Comparison of ENCODE assay signal across 11 cellular contexts in genomic region chr18:80200171-80200931, GRCh38. TPM values are rescaled to one million over a fixed set of nuclear protein-coding genes. Genes with fewer than 3 reads are reported as not detected.
DNase-seq lines count a peak whose midpoint lies in the region; ATAC-seq and TF ChIP-seq lines count a peak whose summit lies in the region.
"Had no signal": no experiment of that assay in that cellular context is flagged by ENCODE, and none has a peak within 500 bp of the region (broad histone marks: within the 10 kb centered on the region; RNA-seq: fewer than 3 reads in every experiment).

No MANE protein-coding gene starts in this region.

- no peaks in the 10 kb centered on the region for H3K36me3 Mint-ChIP-seq in neural crest cell (ENCODE audit: low read depth)
- H3K36me3 Mint-ChIP-seq in CD4-positive, alpha-beta T cell (ENCODE audit: low read depth): no peaks in the 10 kb centered on the region
- H3K36me3 Mint-ChIP-seq in CD4-positive, alpha-beta memory T cell: no peaks in the 10 kb centered on the region

- H3K4me1 Mint-ChIP-seq in neural crest cell: peaks cover 42% of the 10 kb centered on the region
- H3K4me1 Mint-ChIP-seq in CD4-positive, alpha-beta T cell (ENCODE audit: low read depth): no peaks in the 10 kb centered on the region
- H3K4me1 Mint-ChIP-seq in CD4-positive, alpha-beta memory T cell: peaks cover 0 to 5% (median 2%) of the 10 kb centered on the region in 4 donors

- H3K27me3 ChIP-seq in CD4-positive, alpha-beta T cell (ENCODE audit: control insufficient read depth, insufficient read depth, low read length): no peaks in the 10 kb centered on the region
- no peaks in the 10 kb centered on the region for H3K27me3 ChIP-seq in CD4-positive, alpha-beta memory T cell (ENCODE audit: insufficient read depth, low read length)

- POLR2A ChIA-PET in CD4-positive, alpha-beta T cell (lab: Charles Lee): no interaction called here
- POLR2A ChIA-PET in CD4-positive, alpha-beta memory T cell (lab: Charles Lee; ENCODE audit: partially characterized antibody): no interaction called here

- H3K27me3 Mint-ChIP-seq in neural crest cell (ENCODE audit: low read depth): no peaks in the 10 kb centered on the region
- H3K27me3 Mint-ChIP-seq in CD4-positive, alpha-beta T cell: peaks cover 51% of the 10 kb centered on the region
- peaks cover 24 to 29% of the 10 kb centered on the region in 2 donors for H3K27me3 Mint-ChIP-seq in CD4-positive, alpha-beta memory T cell

- intact Hi-C loops in CD4-positive, alpha-beta T cell (cut with DNase I, micrococcal nuclease): no loop called here
- intact Hi-C loops in CD4-positive, alpha-beta memory T cell (cut with micrococcal nuclease): no loop called here

- CTCF ChIA-PET in CD4-positive, alpha-beta T cell (lab: Charles Lee): interaction anchor here (1.1 kb wide), 1 partner anchor 43 kb away, joined by 3 read pairs; no protein-coding TSS in a partner anchor
- CTCF ChIA-PET in CD4-positive, alpha-beta memory T cell (lab: Charles Lee; ENCODE audit: partially characterized antibody): interaction anchor here (0.9 kb wide), 1 partner anchor 17 kb away, joined by 3 read pairs; no protein-coding TSS in a partner anchor

- peak overlapping the region; percentile 10 for H3K27ac Mint-ChIP-seq in neural crest cell (ENCODE audit: unreplicated experiment)
- H3K27ac Mint-ChIP-seq in CD4-positive, alpha-beta T cell: no peak overlapping the region
- no peak overlapping the region for H3K27ac Mint-ChIP-seq in CD4-positive, alpha-beta memory T cell

- H3K36me3 ChIP-seq in CD4-positive, alpha-beta memory T cell (ENCODE audit: insufficient read depth, low read length): no peaks in the 10 kb centered on the region

- no peak overlapping the region for H3K4me3 Mint-ChIP-seq in neural crest cell
- H3K4me3 Mint-ChIP-seq in CD4-positive, alpha-beta T cell: no peak overlapping the region
- H3K4me3 Mint-ChIP-seq in CD4-positive, alpha-beta memory T cell: peak overlapping the region in 2 of 8 donors; percentile 5 to 33

- H3K4me1 ChIP-seq in CD4-positive, alpha-beta memory T cell (ENCODE audit: insufficient read depth, low read length): no peaks in the 10 kb centered on the region

- no peaks in the 10 kb centered on the region for H3K9me3 Mint-ChIP-seq in neural crest cell
- H3K9me3 Mint-ChIP-seq in CD4-positive, alpha-beta T cell: no peaks in the 10 kb centered on the region
- H3K9me3 Mint-ChIP-seq in CD4-positive, alpha-beta memory T cell: no peaks in the 10 kb centered on the region

- no peak overlapping the region for H3K4me3 ChIP-seq in coronary artery
- H3K4me3 ChIP-seq in CD4-positive, alpha-beta memory T cell (ENCODE audit: low read length in 2 of 2): no peak overlapping the region

- no peak for ATAC-seq in CD4-positive, alpha-beta T cell (ENCODE audit: poor library complexity)

- peak; percentile 27; the same call in 1 of the 2 replicates for TF ChIP-seq CTCF in LNCAP (IDR thresholded peaks at IDR 0.05)
- no peak for TF ChIP-seq CTCF in neural crest cell (conservative IDR thresholded peaks at IDR 0.05)
- no peak for TF ChIP-seq CTCF in CD4-positive, alpha-beta T cell (IDR thresholded peaks at IDR 0.05)
- no peak for TF ChIP-seq CTCF in coronary artery (IDR thresholded peaks at IDR 0.05)

- peak; percentile 70 for DNase-seq in D341Med (ENCODE audit: low spot score)
- peak in 49 of 61 donors; percentile 10 to 73 (median 45) for DNase-seq in caudate nucleus (lab: John Stamatoyannopoulos, UW)
- DNase-seq in neural crest cell (ENCODE audit: low read depth, low spot score): peak; percentile 18
- DNase-seq in CD4-positive, alpha-beta T cell: no peak
- DNase-seq in SIG-M5 (lab: John Stamatoyannopoulos, UW): no peak
- DNase-seq in coronary artery (ENCODE audit: low spot score): no peak
- DNase-seq in CD4-positive, alpha-beta memory T cell: no peak
- DNase-seq: activated CD4-positive, alpha-beta T cell treated with anti-CD3 and anti-CD28 coated beads, Interleukin-2, amount 50 U/mL, for 4 hours; effector CD8-positive, alpha-beta T cell; NCI-H187 treated with DMSO at 0.1 percent for 48 hours had no signal

- H3K27ac ChIP-seq in caudate nucleus (ENCODE audit: low read depth, low read length) (peak overlapping the region; percentile 11), coronary artery (no peak overlapping the region)
- H3K27ac ChIP-seq in CD4-positive, alpha-beta T cell (ENCODE audit: low read depth, low read length): no peak overlapping the region
- no peak overlapping the region for H3K27ac ChIP-seq in CD4-positive, alpha-beta memory T cell (ENCODE audit: low read depth, low read length)

- H3K9me3 ChIP-seq in CD4-positive, alpha-beta T cell (ENCODE audit: control insufficient read depth, low read length): no peaks in the 10 kb centered on the region
- no peaks in the 10 kb centered on the region for H3K9me3 ChIP-seq in CD4-positive, alpha-beta memory T cell (ENCODE audit: control insufficient read depth in 1 of 2, low read length in 2 of 2)

RNA-seq across cellular contexts. Expression of gene PARD6G, which starts 47.0 kb away (rescaled TPM):
- 28.0 and 28.3 TPM in 2 replicates for total RNA-seq in neural crest cell
- 1 to 10 TPM in 1 of 2 experiments, under 1 TPM in 1; 0.38 to 1.1 TPM for total RNA-seq in CD4-positive, alpha-beta T cell
- total RNA-seq in CD4-positive, alpha-beta memory T cell: 1 to 10 TPM in 1 of 2 experiments, under 1 TPM in 1; 0.28 to 1.3 TPM
- polyA plus RNA-seq in CD4-positive, alpha-beta memory T cell: under 1 TPM in 1 of 2 donors, not detected in 1; 0.13 TPM

Comparison
In these comparisons a context has a peak if more than half of its experiments do, and no peak if none do; other contexts are left out.
1. DNase-seq: peak in D341Med (single experiment), caudate nucleus (49 of 61) and neural crest cell (single experiment); none in CD4-positive, alpha-beta T cell (0 of 10), SIG-M5 (single experiment), coronary artery (single experiment) and CD4-positive, alpha-beta memory T cell (0 of 5).
2. RNA of gene PARD6G, which starts 47.0 kb away (total RNA-seq): 28.0 to 28.3 TPM in neural crest cell; 0.28 to 1.3 TPM in CD4-positive, alpha-beta memory T cell and 0.38 to 1.1 TPM in CD4-positive, alpha-beta T cell; every median in the first group is over 10 times any median in the second.